In genomic region chrX:130746077-130746476, GRCh38 we compare ENCODE assay signal across 22 cellular contexts.
"Had no signal": no experiment of that assay in that cellular context is flagged by ENCODE, and none has a peak within 500 bp of the region (broad histone marks: within the 10 kb centered on the region; RNA-seq: fewer than 3 reads in every experiment).

No MANE protein-coding gene starts in this region.

- DNase-seq: Kasumi-1, MV-4-11, NCI-H1048, NCI-H1105, NCI-H1436 treated with DMSO at 0.1 percent for 48 hours, NCI-H1694, NCI-H187 treated with DMSO at 0.1 percent for 48 hours, NCI-H2029 treated with DMSO at 0.1 percent for 48 hours, NCI-H2171, NCI-H226, NCI-H446, NCI-H510A, NCI-H524 treated with DMSO at 0.1 percent for 48 hours, NCI-H69, NCI-H774, RPMI8226, SHP77, SK-N-SH, SW 1271, T-cell had no signal

- H3K4me3 ChIP-seq: K562 had no signal

- H3K27ac ChIP-seq: KMS-11 had no signal

- H3K9me3 ChIP-seq: SK-N-SH had no signal

- ATAC-seq: K562, T-cell had no signal
